In the genomic region with DNA sequence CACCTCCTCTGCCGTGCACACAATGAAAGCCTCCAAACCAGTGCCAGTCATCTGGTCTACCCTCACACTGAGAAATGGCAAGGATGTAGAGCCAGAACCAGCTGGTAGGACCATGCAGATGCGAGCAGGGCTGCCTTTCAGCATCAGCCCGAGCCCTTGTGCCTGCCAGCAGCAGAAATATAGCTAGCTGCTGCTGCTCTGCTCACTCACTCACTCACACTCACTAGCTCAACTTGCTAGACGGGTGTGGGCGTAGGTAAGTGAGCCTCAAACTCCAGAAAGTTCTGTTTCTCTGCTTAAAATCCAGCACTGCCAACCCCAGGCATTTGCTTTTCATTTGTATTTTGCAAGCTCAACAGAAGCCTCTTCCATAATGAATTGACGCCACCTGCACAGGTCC, we compare ENCODE assay signal across 29 cellular contexts.
"Had no signal": no experiment of that assay in that cellular context is flagged by ENCODE, and none has a peak within 500 bp of the region (broad histone marks: within the 10 kb centered on the region; RNA-seq: fewer than 3 reads in every experiment).

No MANE protein-coding gene starts in this region.

- H3K4me1 Mint-ChIP-seq: activated B cell treated with CpG ODN at 0.5 μM for 24 hours; activated T-helper 17 cell treated with anti-CD3 and anti-CD28 coated beads, Interleukin-2, amount 50 U/mL, for 72 hours; T-helper 17 cell had no signal

- H3K4me3 Mint-ChIP-seq: activated B cell treated with CpG ODN at 0.5 μM for 24 hours; activated CD8-positive, alpha-beta T cell treated with anti-CD3 and anti-CD28 coated beads for 36 hours; activated naive CD8-positive, alpha-beta T cell; activated T-cell treated with anti-CD3 and anti-CD28 coated beads, Interleukin-2, amount 50 U/mL, for 4 hours; activated T-helper 17 cell treated with anti-CD3 and anti-CD28 coated beads, Interleukin-2, amount 50 U/mL, for 72 hours; endodermal cell; T-helper 17 cell; T-helper 2 cell treated with Interferon-gamma antibody and Interleukin-4, amounts not matched to agents 5 μg/mL and 100 μg/mL, for 36 hours had no signal

- DNase-seq: activated B cell treated with CpG ODN at 0.5 μM for 24 hours; activated CD4-positive, alpha-beta T cell treated with anti-CD3 and anti-CD28 coated beads for 48 hours; activated CD4-positive, alpha-beta T cell treated with anti-CD3 and anti-CD28 coated beads, Interleukin-2, amount 50 U/mL, for 1 hour; activated CD4-positive, alpha-beta T cell treated with anti-CD3 and anti-CD28 coated beads, Interleukin-2, amount 50 U/mL, for 48 hours; activated CD8-positive, alpha-beta memory T cell treated with anti-CD3 and anti-CD28 coated beads for 24 hours; activated CD8-positive, alpha-beta T cell treated with anti-CD3 and anti-CD28 coated beads for 36 hours; activated effector memory CD4-positive, alpha-beta T cell treated with Interleukin-2 at 50 U/mL for 16 hours; activated gamma-delta T cell treated with Interleukin-2 at 50 U/mL for 16 hours; activated naive CD4-positive, alpha-beta T cell treated with anti-CD3 and anti-CD28 coated beads, Interleukin-2, amount 50 U/mL, for 16 hours; activated naive CD4-positive, alpha-beta T cell treated with Interleukin-2 at 50 U/mL for 16 hours; activated T-cell treated with anti-CD3 and anti-CD28 coated beads, Interleukin-2, amount 50 U/mL, for 4 hours; amniotic stem cell; aorta; body of pancreas; central memory CD4-positive, alpha-beta T cell; cerebellar nuclear complex; colonic mucosa; effector memory CD4-positive, alpha-beta T cell; endodermal cell; foreskin fibroblast; T-helper 1 cell; T-helper 17 cell; T1000; WERI-Rb-1 had no signal

- H3K9me3 Mint-ChIP-seq: activated CD8-positive, alpha-beta T cell treated with anti-CD3 and anti-CD28 coated beads for 36 hours; activated T-cell treated with anti-CD3 and anti-CD28 coated beads, Interleukin-2, amount 50 U/mL, for 4 hours; endodermal cell; T-helper 2 cell treated with Interferon-gamma antibody and Interleukin-4, amounts not matched to agents 5 μg/mL and 100 μg/mL, for 36 hours had no signal

- H3K9me3 ChIP-seq: body of pancreas, colonic mucosa had no signal

- H3K27ac Mint-ChIP-seq: activated B cell treated with CpG ODN at 0.5 μM for 24 hours; activated CD8-positive, alpha-beta T cell treated with anti-CD3 and anti-CD28 coated beads for 36 hours; activated naive CD8-positive, alpha-beta T cell; activated T-helper 17 cell treated with anti-CD3 and anti-CD28 coated beads, Interleukin-2, amount 50 U/mL, for 72 hours; endodermal cell; T-helper 17 cell; T-helper 2 cell treated with Interferon-gamma antibody and Interleukin-4, amounts not matched to agents 5 μg/mL and 100 μg/mL, for 36 hours had no signal

- H3K4me1 ChIP-seq: body of pancreas, colonic mucosa had no signal

- H3K27me3 ChIP-seq: body of pancreas, colonic mucosa had no signal

- H3K36me3 Mint-ChIP-seq: activated naive CD8-positive, alpha-beta T cell had no signal

- H3K27ac ChIP-seq: body of pancreas, colonic mucosa, WERI-Rb-1 had no signal

- H3K4me3 ChIP-seq: body of pancreas, colonic mucosa had no signal

- H3K27me3 Mint-ChIP-seq: activated B cell treated with CpG ODN at 0.5 μM for 24 hours had no signal

- ATAC-seq: activated CD4-positive, CD25-positive, alpha-beta regulatory T cell treated with anti-CD3 and anti-CD28 coated beads, Interleukin-2, amount 50 U/mL, for 24 hours; activated CD8-positive, alpha-beta T cell treated with anti-CD3 and anti-CD28 coated beads for 36 hours; activated T-cell treated with anti-CD3 and anti-CD28 coated beads, Interleukin-2, amount 50 U/mL, for 4 hours; activated T-helper 17 cell treated with anti-CD3 and anti-CD28 coated beads, Interleukin-2, amount 50 U/mL, for 72 hours; body of pancreas; esophagus mucosa; T-helper 17 cell had no signal

- H3K36me3 ChIP-seq: colonic mucosa, WERI-Rb-1 had no signal
